In genomic region chr2:34570266-34570872, GRCh38 we compare ENCODE assay signal across 1 cellular context.
A peak's percentile ranks its signal among the peaks of the same experiment; 100 is the strongest.
TF ChIP-seq lines count a peak whose summit lies in the region.

No MANE protein-coding gene starts in this region.

TF ChIP-seq in HepG2, 621 proteins besides CTCF, POLR2A, EP300 and RAD21 (continued from another document):
- TF ChIP-seq GMEB2 (CRISPR knock-in tag; IDR thresholded peaks at IDR 0.05; ENCODE audit: low read depth), result no peak
- TF ChIP-seq ZNF841 (CRISPR knock-in tag; IDR thresholded peaks at IDR 0.05; ENCODE audit: borderline replicate concordance), result no peak
- TF ChIP-seq NBN (conservative IDR thresholded peaks at IDR 0.05), result no peak
- TF ChIP-seq SMC3 (IDR thresholded peaks at IDR 0.05; ENCODE audit: low read length), result peak; percentile 71; the same call in 1 of the 2 replicates
- no peak for TF ChIP-seq TMF1 (CRISPR knock-in tag; IDR thresholded peaks at IDR 0.05; ENCODE audit: low read depth)
- TF ChIP-seq XRCC5 (optimal IDR thresholded peaks at IDR 0.05; ENCODE audit: low read length), result peak; percentile 35
- TF ChIP-seq FIP1L1 (IDR thresholded peaks at IDR 0.05; ENCODE audit: borderline replicate concordance, insufficient read depth, low read depth, low read length), result no peak
- TF ChIP-seq ZFP41 (CRISPR knock-in tag; IDR thresholded peaks at IDR 0.05; ENCODE audit: borderline replicate concordance), result no peak
- TF ChIP-seq, protein P1, sequence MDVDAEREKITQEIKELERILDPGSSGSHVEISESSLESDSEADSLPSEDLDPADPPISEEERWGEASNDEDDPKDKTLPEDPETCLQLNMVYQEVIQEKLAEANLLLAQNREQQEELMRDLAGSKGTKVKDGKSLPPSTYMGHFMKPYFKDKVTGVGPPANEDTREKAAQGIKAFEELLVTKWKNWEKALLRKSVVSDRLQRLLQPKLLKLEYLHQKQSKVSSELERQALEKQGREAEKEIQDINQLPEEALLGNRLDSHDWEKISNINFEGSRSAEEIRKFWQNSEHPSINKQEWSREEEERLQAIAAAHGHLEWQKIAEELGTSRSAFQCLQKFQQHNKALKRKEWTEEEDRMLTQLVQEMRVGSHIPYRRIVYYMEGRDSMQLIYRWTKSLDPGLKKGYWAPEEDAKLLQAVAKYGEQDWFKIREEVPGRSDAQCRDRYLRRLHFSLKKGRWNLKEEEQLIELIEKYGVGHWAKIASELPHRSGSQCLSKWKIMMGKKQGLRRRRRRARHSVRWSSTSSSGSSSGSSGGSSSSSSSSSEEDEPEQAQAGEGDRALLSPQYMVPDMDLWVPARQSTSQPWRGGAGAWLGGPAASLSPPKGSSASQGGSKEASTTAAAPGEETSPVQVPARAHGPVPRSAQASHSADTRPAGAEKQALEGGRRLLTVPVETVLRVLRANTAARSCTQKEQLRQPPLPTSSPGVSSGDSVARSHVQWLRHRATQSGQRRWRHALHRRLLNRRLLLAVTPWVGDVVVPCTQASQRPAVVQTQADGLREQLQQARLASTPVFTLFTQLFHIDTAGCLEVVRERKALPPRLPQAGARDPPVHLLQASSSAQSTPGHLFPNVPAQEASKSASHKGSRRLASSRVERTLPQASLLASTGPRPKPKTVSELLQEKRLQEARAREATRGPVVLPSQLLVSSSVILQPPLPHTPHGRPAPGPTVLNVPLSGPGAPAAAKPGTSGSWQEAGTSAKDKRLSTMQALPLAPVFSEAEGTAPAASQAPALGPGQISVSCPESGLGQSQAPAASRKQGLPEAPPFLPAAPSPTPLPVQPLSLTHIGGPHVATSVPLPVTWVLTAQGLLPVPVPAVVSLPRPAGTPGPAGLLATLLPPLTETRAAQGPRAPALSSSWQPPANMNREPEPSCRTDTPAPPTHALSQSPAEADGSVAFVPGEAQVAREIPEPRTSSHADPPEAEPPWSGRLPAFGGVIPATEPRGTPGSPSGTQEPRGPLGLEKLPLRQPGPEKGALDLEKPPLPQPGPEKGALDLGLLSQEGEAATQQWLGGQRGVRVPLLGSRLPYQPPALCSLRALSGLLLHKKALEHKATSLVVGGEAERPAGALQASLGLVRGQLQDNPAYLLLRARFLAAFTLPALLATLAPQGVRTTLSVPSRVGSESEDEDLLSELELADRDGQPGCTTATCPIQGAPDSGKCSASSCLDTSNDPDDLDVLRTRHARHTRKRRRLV (CRISPR knock-in tag; IDR thresholded peaks at IDR 0.05), result no peak
- TF ChIP-seq NFATC3 (CRISPR knock-in tag; IDR thresholded peaks at IDR 0.05), result no peak
- TF ChIP-seq, protein P2, sequence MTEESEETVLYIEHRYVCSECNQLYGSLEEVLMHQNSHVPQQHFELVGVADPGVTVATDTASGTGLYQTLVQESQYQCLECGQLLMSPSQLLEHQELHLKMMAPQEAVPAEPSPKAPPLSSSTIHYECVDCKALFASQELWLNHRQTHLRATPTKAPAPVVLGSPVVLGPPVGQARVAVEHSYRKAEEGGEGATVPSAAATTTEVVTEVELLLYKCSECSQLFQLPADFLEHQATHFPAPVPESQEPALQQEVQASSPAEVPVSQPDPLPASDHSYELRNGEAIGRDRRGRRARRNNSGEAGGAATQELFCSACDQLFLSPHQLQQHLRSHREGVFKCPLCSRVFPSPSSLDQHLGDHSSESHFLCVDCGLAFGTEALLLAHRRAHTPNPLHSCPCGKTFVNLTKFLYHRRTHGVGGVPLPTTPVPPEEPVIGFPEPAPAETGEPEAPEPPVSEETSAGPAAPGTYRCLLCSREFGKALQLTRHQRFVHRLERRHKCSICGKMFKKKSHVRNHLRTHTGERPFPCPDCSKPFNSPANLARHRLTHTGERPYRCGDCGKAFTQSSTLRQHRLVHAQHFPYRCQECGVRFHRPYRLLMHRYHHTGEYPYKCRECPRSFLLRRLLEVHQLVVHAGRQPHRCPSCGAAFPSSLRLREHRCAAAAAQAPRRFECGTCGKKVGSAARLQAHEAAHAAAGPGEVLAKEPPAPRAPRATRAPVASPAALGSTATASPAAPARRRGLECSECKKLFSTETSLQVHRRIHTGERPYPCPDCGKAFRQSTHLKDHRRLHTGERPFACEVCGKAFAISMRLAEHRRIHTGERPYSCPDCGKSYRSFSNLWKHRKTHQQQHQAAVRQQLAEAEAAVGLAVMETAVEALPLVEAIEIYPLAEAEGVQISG (CRISPR knock-in tag; IDR thresholded peaks at IDR 0.05), result peak; percentile 46; the same call in 1 of the 2 replicates
